8 cellular contexts compared by ENCODE assay signal in genomic region chr14:70640938-70641547, GRCh38. TPM values are rescaled to one million over a fixed set of nuclear protein-coding genes. Genes with fewer than 3 reads are reported as not detected.
DNase-seq lines count a peak whose midpoint lies in the region; ATAC-seq and TF ChIP-seq lines count a peak whose summit lies in the region.

No MANE protein-coding gene starts in this region.

- peaks cover 37% of the 10 kb centered on the region for H3K4me1 Mint-ChIP-seq in endothelial cell (ENCODE audit: unreplicated experiment)

- H3K27ac Mint-ChIP-seq in endothelial cell (ENCODE audit: unreplicated experiment), result peak overlapping the region; percentile 54

- peak; percentile 72 for ATAC-seq in HG02610 (IDR thresholded peaks at IDR 0.05; ENCODE audit: unreplicated experiment)

- peaks cover 8% of the 10 kb centered on the region for H3K36me3 Mint-ChIP-seq in endothelial cell (ENCODE audit: low read depth, unreplicated experiment)

- peaks cover 14 to 29% of the 10 kb centered on the region in 2 donors for H3K27me3 ChIP-seq in muscle layer of colon (ENCODE audit: control insufficient read depth in 1 of 2, insufficient read depth in 2 of 2, low read length in 2 of 2)
- peaks cover 49% of the 10 kb centered on the region for H3K27me3 ChIP-seq in transverse colon

- peaks cover 10% of the 10 kb centered on the region for H3K27me3 Mint-ChIP-seq in endothelial cell (ENCODE audit: unreplicated experiment)

- TF ChIP-seq CTCF in endothelial cell (IDR thresholded peaks at IDR 0.05; ENCODE audit: unreplicated experiment) (no peak), transverse colon (IDR thresholded peaks at IDR 0.05) (no peak)

- H3K36me3 ChIP-seq in muscle layer of colon (ENCODE audit: insufficient read depth, low read length) (no peaks in the 10 kb centered on the region), transverse colon (no peaks in the 10 kb centered on the region)

- H3K9me3 ChIP-seq in muscle layer of colon (ENCODE audit: low read length) (no peaks in the 10 kb centered on the region), transverse colon (no peaks in the 10 kb centered on the region)

- in situ Hi-C loops in transverse colon (cut with MboI; ENCODE audit: low pct_ligation_motif_present in 1 of 4, low pct_unique_long_range_greater_than_20kb in 1 of 4, low sequenced_read_pairs in 3 of 4), result no loop called here

- 0 to 1% methylated on average over 8 to 28 of the region's 28 CpGs for WGBS in transverse colon (ENCODE audit: low coverage in 1 of 2), 2 donors

- H3K4me1 ChIP-seq in muscle layer of colon (ENCODE audit: insufficient read depth, low read length), result no peaks in the 10 kb centered on the region
- H3K4me1 ChIP-seq in transverse colon, result peaks cover 0 to 15% (median 13%) of the 10 kb centered on the region in 4 donors

- peak; percentile 32 for TF ChIP-seq POLR2A in transverse colon (IDR thresholded peaks at IDR 0.05)

- DNase-seq in NCI-H1417 (lab: John Stamatoyannopoulos, UW) (peak; percentile 73 to 89 (median 86)), NCI-H1417 treated with DMSO at 0.1 percent for 48 hours (lab: John Stamatoyannopoulos, UW) (no peak), NCI-H146 (lab: John Stamatoyannopoulos, UW) (peak; percentile 61), endothelial cell (ENCODE audit: low spot score) (peak; percentile 15), transverse colon (peak; percentile 61)
- peak; percentile 59 to 63 for DNase-seq in activated CD4-positive, alpha-beta T cell treated with anti-CD3 and anti-CD28 coated beads, Interleukin-2, amount 50 U/mL, for 48 hours

- H3K27ac ChIP-seq in muscle layer of colon (ENCODE audit: low read depth, low read length) (no peak overlapping the region), transverse colon (peak overlapping the region in 2 of 4 donors; percentile 13 to 30)

- H3K4me3 ChIP-seq in muscle layer of colon (ENCODE audit: low read depth in 1 of 2, low read length in 2 of 2), result peak overlapping the region; percentile 2 to 7
- peak overlapping the region; percentile 16 to 61 (median 56) for H3K4me3 ChIP-seq in transverse colon

- H3K9me3 Mint-ChIP-seq in endothelial cell (ENCODE audit: unreplicated experiment), result no peaks in the 10 kb centered on the region

- intact Hi-C loops in transverse colon (cut with DNase I; ENCODE audit: low total_unique reads), result no loop called here

- peak overlapping the region; percentile 98 for H3K4me3 Mint-ChIP-seq in endothelial cell (ENCODE audit: unreplicated experiment)

- H3K9ac ChIP-seq in muscle layer of colon (ENCODE audit: low read length), result no peak overlapping the region

- TF ChIP-seq EP300 in transverse colon (IDR thresholded peaks at IDR 0.05; ENCODE audit: low read depth), result no peak

RNA-seq across cellular contexts. Expression of gene TTC9, which starts 0.7 kb away (rescaled TPM):
- total RNA-seq in endothelial cell (ENCODE audit: unreplicated experiment), result 16.9 TPM
- 1 to 10 TPM in 1 of 4 donors, under 1 TPM in 1, not detected in 2; 0.41 to 1.3 TPM for total RNA-seq in transverse colon

RNA-seq across cellular contexts. Expression of gene MED6, which starts 40.6 kb away (rescaled TPM):
- total RNA-seq in endothelial cell (ENCODE audit: unreplicated experiment) (48.4 TPM), transverse colon (10 to 100 TPM in 3 of 4 donors, 1 to 10 TPM in 1; 6.0 to 33.5 (median 23.7) TPM)
